ENCODE assay signal across 18 cellular contexts in genomic region chr5:54739371-54739770, GRCh38.
DNase-seq lines count a peak whose midpoint lies in the region; ATAC-seq and TF ChIP-seq lines count a peak whose summit lies in the region.
"Had no signal": no experiment of that assay in that cellular context is flagged by ENCODE, and none has a peak within 500 bp of the region (broad histone marks: within the 10 kb centered on the region; RNA-seq: fewer than 3 reads in every experiment).

No MANE protein-coding gene starts in this region.

- H3K27me3 ChIP-seq in BLaER1 treated with 17β-estradiol and CSF1 and Interleukin-3, amounts not matched to agents 10 nM and 100 nM: no peaks in the 10 kb centered on the region
- no peaks in the 10 kb centered on the region for H3K27me3 ChIP-seq in IMR-90 (ENCODE audit: control insufficient read depth, insufficient read depth, low read length)
- H3K27me3 ChIP-seq in mesenchymal stem cell (ENCODE audit: control insufficient read depth in 1 of 2, insufficient read depth in 1 of 2, low read length in 2 of 2): no peaks in the 10 kb centered on the region
- H3K27me3 ChIP-seq in ascending aorta: no peaks in the 10 kb centered on the region
- H3K27me3 ChIP-seq: BE2C had no signal

- TF ChIP-seq CTCF in AG10803 (conservative IDR thresholded peaks at IDR 0.05; ENCODE audit: low read length) (no peak), IMR-90 (conservative IDR thresholded peaks at IDR 0.05; ENCODE audit: low read depth, low read length) (no peak), ascending aorta (IDR thresholded peaks at IDR 0.05) (no peak)

- no peak overlapping the region for H2AK9ac ChIP-seq in IMR-90 (replicated peaks; ENCODE audit: low read depth, low read length, poor library complexity)

- H4K91ac ChIP-seq in IMR-90 (ENCODE audit: insufficient read depth, low read depth, low read length) (peak overlapping the region; percentile 57), mesenchymal stem cell (ENCODE audit: low read length) (peak overlapping the region; percentile 27)

- peaks cover 39 to 68% (median 53%) of the 10 kb centered on the region in 10 experiments for H3K4me1 ChIP-seq in BLaER1 treated with 17β-estradiol and CSF1 and Interleukin-3, amounts not matched to agents 10 nM and 100 nM
- H3K4me1 ChIP-seq in IMR-90 (ENCODE audit: control insufficient read depth, insufficient read depth, low read length) (peaks cover 24% of the 10 kb centered on the region), mesenchymal stem cell (ENCODE audit: control insufficient read depth, insufficient read depth, low read depth, low read length) (peaks cover 7% of the 10 kb centered on the region), ascending aorta (peaks cover 6 to 18% of the 10 kb centered on the region in 2 donors)

- no peak for TF ChIP-seq POLR2A in IMR-90 (IDR thresholded peaks at IDR 0.05; ENCODE audit: low read depth, low read length)

- in situ Hi-C loops in IMR-90 (cut with MboI; ENCODE audit: low sequenced_read_pairs): loop anchor here (25.0 kb wide), 1 partner anchor 423 kb away; the partner anchor contains the start of genes CDC20B and GPX8

- peaks cover 23% of the 10 kb centered on the region for H3K9me1 ChIP-seq in IMR-90 (ENCODE audit: insufficient read depth, low read length)

- no peaks in the 10 kb centered on the region for H3K9me3 ChIP-seq in BLaER1 treated with 17β-estradiol and CSF1 and Interleukin-3, amounts not matched to agents 10 nM and 100 nM (replicated peaks in 1 of 11)
- H3K9me3 ChIP-seq in IMR-90 (ENCODE audit: control insufficient read depth, insufficient read depth, low read length): no peaks in the 10 kb centered on the region
- H3K9me3 ChIP-seq in mesenchymal stem cell (ENCODE audit: control insufficient read depth, low read length): no peaks in the 10 kb centered on the region
- no peaks in the 10 kb centered on the region for H3K9me3 ChIP-seq in ascending aorta
- H3K9me3 ChIP-seq: A549, BE2C had no signal

- POLR2A ChIA-PET in IMR-90 (lab: Charles Lee; ENCODE audit: unreplicated experiment): no interaction called here

- WGBS in IMR-90 (ENCODE audit: extremely low coverage in 2 of 2, insufficient read length in 1 of 2), 2 experiments: 73% methylated on average over 2 of the region's 2 CpGs; no CpG with 5 or more reads in 1 of the 2 experiments
- 91% methylated on average over 2 of the region's 2 CpGs for WGBS in mesenchymal stem cell

- CTCF ChIA-PET in IMR-90 (lab: Yijun Ruan, JAX): interaction anchor here (0.6 kb wide), 1 partner anchor 176 kb away, joined by 4 read pairs; no protein-coding TSS in a partner anchor

- H3K18ac ChIP-seq in IMR-90 (ENCODE audit: low read depth, low read length): peak overlapping the region; percentile 75
- peak overlapping the region in 1 of 2 experiments; percentile 9 for H3K18ac ChIP-seq in mesenchymal stem cell (ENCODE audit: low read depth in 1 of 2, low read length in 2 of 2)

- H3K27ac ChIP-seq in BLaER1 treated with 17β-estradiol and CSF1 and Interleukin-3, amounts not matched to agents 10 nM and 100 nM: no peak overlapping the region
- no peak overlapping the region for H3K27ac ChIP-seq in IMR-90 (ENCODE audit: insufficient read depth, low read length)
- no peak overlapping the region for H3K27ac ChIP-seq in mesenchymal stem cell (ENCODE audit: low read length, poor library complexity, severe bottlenecking)
- no peak overlapping the region for H3K27ac ChIP-seq in ascending aorta
- H3K27ac ChIP-seq: 22Rv1, A549, HL-60 had no signal

- H3K79me1 ChIP-seq in IMR-90 (ENCODE audit: low read depth in 1 of 2, low read length in 2 of 2): peaks cover 6 to 42% of the 10 kb centered on the region in 2 experiments; a peak in 3 of 4 replicates
- no peaks in the 10 kb centered on the region for H3K79me1 ChIP-seq in mesenchymal stem cell (replicated peaks; ENCODE audit: low read length, poor library complexity, severe bottlenecking)

- intact Hi-C loops in IMR-90 (cut with micrococcal nuclease): no loop called here
- intact Hi-C loops in ascending aorta (cut with DNase I): no loop called here

- peak overlapping the region; percentile 55 to 83; a peak in 3 of 4 replicates for H4K8ac ChIP-seq in IMR-90 (ENCODE audit: low read depth in 2 of 2, low read length in 2 of 2)
- H4K8ac ChIP-seq in mesenchymal stem cell (ENCODE audit: low read length): no peak overlapping the region

- no peak overlapping the region for H3K9ac ChIP-seq in BLaER1 treated with 17β-estradiol and CSF1 and Interleukin-3, amounts not matched to agents 10 nM and 100 nM
- H3K9ac ChIP-seq in IMR-90 (ENCODE audit: low read depth, low read length) (no peak overlapping the region), mesenchymal stem cell (ENCODE audit: low read length) (no peak overlapping the region)

- H3K4me3 ChIP-seq in AG10803 (ENCODE audit: low read length): no peak overlapping the region
- no peak overlapping the region for H3K4me3 ChIP-seq in BLaER1 treated with 17β-estradiol and CSF1 and Interleukin-3, amounts not matched to agents 10 nM and 100 nM
- no peak overlapping the region for H3K4me3 ChIP-seq in IMR-90 (ENCODE audit: insufficient read depth, low read depth, low read length)
- H3K4me3 ChIP-seq in mesenchymal stem cell (ENCODE audit: insufficient read depth in 1 of 2, low read depth in 1 of 2, low read length in 2 of 2): no peak overlapping the region
- no peak overlapping the region for H3K4me3 ChIP-seq in ascending aorta
- H3K4me3 ChIP-seq: A549, GM23338 had no signal

- H2BK5ac ChIP-seq in IMR-90 (ENCODE audit: low read depth, low read length, poor library complexity, severe bottlenecking) (no peak overlapping the region), mesenchymal stem cell (ENCODE audit: low read depth, low read length, poor library complexity, severe bottlenecking) (no peak overlapping the region)

- peak overlapping the region; percentile 97 for H2BK120ac ChIP-seq in IMR-90 (ENCODE audit: low read depth, low read length)
- no peak overlapping the region for H2BK120ac ChIP-seq in mesenchymal stem cell (ENCODE audit: low read depth, low read length)

- DNase-seq in AG10803 (ENCODE audit: low read depth) (peak; percentile 27), IMR-90 (no peak), mesenchymal stem cell (no peak), ascending aorta (ENCODE audit: low spot score in 2 of 2) (no peak), D341Med (ENCODE audit: low spot score) (no peak)
- DNase-seq: BE2C; CD4-positive, alpha-beta memory T cell; DMS79 treated with DMSO at 0.1 percent for 48 hours; HCEC 1CT; Kasumi-1; KBM-7 had no signal

- peak overlapping the region; percentile 90 for H3K14ac ChIP-seq in IMR-90 (replicated peaks; ENCODE audit: low read depth, low read length)
- no peak overlapping the region for H3K14ac ChIP-seq in mesenchymal stem cell (ENCODE audit: low read length in 2 of 2)

- H2BK20ac ChIP-seq in IMR-90 (ENCODE audit: low read depth, low read length): peak overlapping the region; percentile 92

- dilution Hi-C loops in IMR-90 (cut with HindIII; ENCODE audit: low sequenced_read_pairs, unreplicated experiment): no loop called here

- peak overlapping the region in 10 of 11 experiments; percentile 49 to 87 (median 68); a peak in 11 of 22 replicates for H3K4me2 ChIP-seq in BLaER1 treated with 17β-estradiol and CSF1 and Interleukin-3, amounts not matched to agents 10 nM and 100 nM
- H3K4me2 ChIP-seq in IMR-90 (ENCODE audit: low read depth, low read length) (no peak overlapping the region), mesenchymal stem cell (ENCODE audit: low read length, poor library complexity, severe bottlenecking) (no peak overlapping the region)
- H3K4me2 ChIP-seq: A549, GM23338 had no signal

- TF ChIP-seq RAD21 in IMR-90 (IDR thresholded peaks at IDR 0.05; ENCODE audit: low read length): no peak

- no TSS peak for BruUV-seq in IMR-90 (replicated peaks; lab: Mats Ljungman, UMichigan)

- H2AK5ac ChIP-seq in IMR-90 (ENCODE audit: low read depth, low read length) (peak overlapping the region; percentile 95), mesenchymal stem cell (ENCODE audit: low read length, severe bottlenecking) (no peak overlapping the region)

- peak overlapping the region; percentile 98 for H2BK15ac ChIP-seq in IMR-90 (ENCODE audit: low read depth, low read length)
- no peak overlapping the region for H2BK15ac ChIP-seq in mesenchymal stem cell (ENCODE audit: low read depth, poor library complexity, severe bottlenecking)

- peak overlapping the region; percentile 82; the same call in 1 of the 2 replicates for H3K23ac ChIP-seq in IMR-90 (ENCODE audit: low read depth, low read length)
- H3K23ac ChIP-seq in mesenchymal stem cell (ENCODE audit: low read length in 2 of 2): no peak overlapping the region

- H2BK12ac ChIP-seq in mesenchymal stem cell (ENCODE audit: low read length in 2 of 2): peak overlapping the region; percentile 42 to 55

- H4K5ac ChIP-seq in IMR-90 (ENCODE audit: low read depth, low read length): 0 out of 2 replicates have a peak overlapping the region, but pooled peaks have one; percentile 24

- no peak overlapping the region for H3K56ac ChIP-seq in IMR-90 (ENCODE audit: extremely low read depth, insufficient read depth, low read length)

- ATAC-seq in IMR-90 (ENCODE audit: low read depth): no peak
- ATAC-seq in GM18870 (IDR thresholded peaks at IDR 0.05; ENCODE audit: unreplicated experiment): no peak
- ATAC-seq in HG03139 (IDR thresholded peaks at IDR 0.05; ENCODE audit: unreplicated experiment): no peak
- ATAC-seq: A549, GM23338 had no signal

- no peak overlapping the region for H2AFZ ChIP-seq in IMR-90 (replicated peaks; ENCODE audit: low read length, poor library complexity)
- H2AFZ ChIP-seq in mesenchymal stem cell (ENCODE audit: low read depth, low read length): no peak overlapping the region
- H2AFZ ChIP-seq: GM23338 had no signal

- H4K20me1 ChIP-seq in BLaER1 treated with 17β-estradiol and CSF1 and Interleukin-3, amounts not matched to agents 10 nM and 100 nM: no peaks in the 10 kb centered on the region
- no peaks in the 10 kb centered on the region for H4K20me1 ChIP-seq in IMR-90 (ENCODE audit: insufficient read depth, low read length)

- H3K4ac ChIP-seq in IMR-90 (ENCODE audit: low read depth, low read length) (peak overlapping the region; percentile 94), mesenchymal stem cell (ENCODE audit: low read depth in 1 of 2, low read length in 2 of 2) (peak overlapping the region; percentile 13 to 71)

- H3K36me3 ChIP-seq in BLaER1 treated with 17β-estradiol and CSF1 and Interleukin-3, amounts not matched to agents 10 nM and 100 nM: no peaks in the 10 kb centered on the region
- H3K36me3 ChIP-seq in IMR-90 (ENCODE audit: control insufficient read depth, insufficient read depth, low read length) (no peaks in the 10 kb centered on the region), mesenchymal stem cell (ENCODE audit: control insufficient read depth in 1 of 2, insufficient read depth in 2 of 2, low read depth in 1 of 2, low read length in 2 of 2) (no peaks in the 10 kb centered on the region), ascending aorta (no peaks in the 10 kb centered on the region)
- H3K36me3 ChIP-seq: BE2C had no signal

TF ChIP-seq in IMR-90, 13 proteins besides CTCF, POLR2A, EP300 and RAD21 (continues in another document):
- TF ChIP-seq MXI1 (IDR thresholded peaks at IDR 0.05; ENCODE audit: borderline replicate concordance, low read depth, low read length): no peak
- TF ChIP-seq FOS (IDR thresholded peaks at IDR 0.05; ENCODE audit: low read depth, low read length): no peak

Comparison
In these comparisons a context has a peak if more than half of its experiments do, and no peak if none do; other contexts are left out.
1. H3K4me2 ChIP-seq: peak in BLaER1 treated with 17β-estradiol and CSF1 and Interleukin-3, amounts not matched to agents 10 nM and 100 nM (10 of 11); none in IMR-90 (single experiment) and mesenchymal stem cell (single experiment).